ENCODE assay signal across 8 cellular contexts in genomic region chr15:41774873-41775417, GRCh38. TPM values are rescaled to one million over a fixed set of nuclear protein-coding genes. Genes with fewer than 3 reads are reported as not detected.
DNase-seq lines count a peak whose midpoint lies in the region; ATAC-seq and TF ChIP-seq lines count a peak whose summit lies in the region.

No MANE protein-coding gene starts in this region.

- TF ChIP-seq POLR2A in breast epithelium (IDR thresholded peaks at IDR 0.05), result no peak
- no peak for TF ChIP-seq POLR2A in upper lobe of left lung (IDR thresholded peaks at IDR 0.05)

- no peaks in the 10 kb centered on the region for H3K9me3 Mint-ChIP-seq in CD8-positive, alpha-beta memory T cell
- H3K9me3 Mint-ChIP-seq in memory B cell, result no peaks in the 10 kb centered on the region

- H3K36me3 Mint-ChIP-seq in CD8-positive, alpha-beta memory T cell, result peaks cover 0 to 21% (median 8%) of the 10 kb centered on the region in 3 donors
- peaks cover 4% of the 10 kb centered on the region for H3K36me3 Mint-ChIP-seq in memory B cell

- peaks cover 51% of the 10 kb centered on the region for H3K4me1 ChIP-seq in CD8-positive, alpha-beta memory T cell (ENCODE audit: insufficient read depth, low read length)
- H3K4me1 ChIP-seq in Karpas-422 (ENCODE audit: low read length) (peaks cover 59% of the 10 kb centered on the region), breast epithelium (peaks cover 5 to 15% of the 10 kb centered on the region in 2 donors), upper lobe of left lung (peaks cover 30 to 50% (median 38%) of the 10 kb centered on the region in 4 donors)

- no peaks in the 10 kb centered on the region for H3K27me3 ChIP-seq in CD8-positive, alpha-beta memory T cell (ENCODE audit: insufficient read depth, low read length, poor library complexity, severe bottlenecking)
- H3K27me3 ChIP-seq in Karpas-422 (ENCODE audit: low read length) (no peaks in the 10 kb centered on the region), breast epithelium (no peaks in the 10 kb centered on the region), upper lobe of left lung (no peaks in the 10 kb centered on the region)

- peaks cover 53% of the 10 kb centered on the region for H3K79me2 ChIP-seq in Karpas-422 (ENCODE audit: low read length)

- POLR2A ChIA-PET in CD8-positive, alpha-beta memory T cell (lab: Charles Lee), result interaction anchor here (0.6 to 2.3 kb wide), 8 partner anchors 52 to 231 kb away, joined by 3 to 9 read pairs (median 6); partner anchors contain the start of genes EHD4, MGA and RPAP1

- intact Hi-C loops in breast epithelium (cut with DNase I; ENCODE audit: low total_unique reads), result loop anchor here (5.0 kb wide), 2 partner anchors 42 to 127 kb away; no protein-coding TSS in a partner anchor

- no peaks in the 10 kb centered on the region for H4K20me1 ChIP-seq in Karpas-422 (ENCODE audit: insufficient read depth, low read depth, low read length)

- 0 out of 2 replicates have a peak overlapping the region, but pooled peaks have one; percentile 28 for H2AFZ ChIP-seq in Karpas-422 (ENCODE audit: low read length)

- peak overlapping the region; percentile 68 for H3K27ac ChIP-seq in CD8-positive, alpha-beta memory T cell (ENCODE audit: low read depth, low read length)
- H3K27ac ChIP-seq in Karpas-422 (ENCODE audit: low read length), result peak overlapping the region; percentile 88
- H3K27ac ChIP-seq in breast epithelium, result peak overlapping the region; percentile 89 to 93
- peak overlapping the region; percentile 78 to 92 (median 88) for H3K27ac ChIP-seq in upper lobe of left lung

- WGBS in upper lobe of left lung, 2 donors, result 11 to 12% methylated on average over 16 to 19 of the region's 19 CpGs

- H3K9ac ChIP-seq in Karpas-422 (ENCODE audit: low read length), result peak overlapping the region; percentile 90

- H3K4me3 ChIP-seq in CD8-positive, alpha-beta memory T cell (ENCODE audit: low read length), result peak overlapping the region; percentile 89
- peak overlapping the region; percentile 81 for H3K4me3 ChIP-seq in Karpas-422 (ENCODE audit: low read length)
- peak overlapping the region; percentile 74 to 93 (median 88) for H3K4me3 ChIP-seq in breast epithelium
- peak overlapping the region; percentile 64 to 81 (median 73) for H3K4me3 ChIP-seq in upper lobe of left lung

- TF ChIP-seq CTCF in breast epithelium (IDR thresholded peaks at IDR 0.05), result no peak
- TF ChIP-seq CTCF in upper lobe of left lung (IDR thresholded peaks at IDR 0.05), result no peak

- TF ChIP-seq EP300 in upper lobe of left lung (IDR thresholded peaks at IDR 0.05), result no peak

- H3K27ac Mint-ChIP-seq in CD8-positive, alpha-beta memory T cell, result peak overlapping the region; percentile 79 to 98 (median 94)
- H3K27ac Mint-ChIP-seq in memory B cell, result peak overlapping the region; percentile 73

- H3K36me3 ChIP-seq in CD8-positive, alpha-beta memory T cell (ENCODE audit: insufficient read depth, low read length), result no peaks in the 10 kb centered on the region
- H3K36me3 ChIP-seq in Karpas-422 (ENCODE audit: insufficient read depth, low read length) (0 out of 2 replicates have a peak, but pooled peaks cover 4% of the 10 kb centered on the region), breast epithelium (no peaks in the 10 kb centered on the region), upper lobe of left lung (no peaks in the 10 kb centered on the region)

- peaks cover 57 to 70% (median 70%) of the 10 kb centered on the region in 3 donors for H3K4me1 Mint-ChIP-seq in CD8-positive, alpha-beta memory T cell
- peaks cover 41% of the 10 kb centered on the region for H3K4me1 Mint-ChIP-seq in memory B cell

- peak in 1 of 5 donors; percentile 2 for DNase-seq in CD8-positive, alpha-beta memory T cell
- no peak for DNase-seq in Karpas-422
- DNase-seq in breast epithelium (ENCODE audit: low spot score in 2 of 2), result no peak
- no peak for DNase-seq in memory B cell (ENCODE audit: low spot score in 2 of 2)
- DNase-seq in upper lobe of left lung, result no peak
- no peak for DNase-seq in putamen (ENCODE audit: low spot score)

- no peaks in the 10 kb centered on the region for H3K9me3 ChIP-seq in CD8-positive, alpha-beta memory T cell (ENCODE audit: low read length)
- H3K9me3 ChIP-seq in Karpas-422 (ENCODE audit: low read length), result no peaks in the 10 kb centered on the region
- H3K9me3 ChIP-seq in breast epithelium, result no peaks in the 10 kb centered on the region
- H3K9me3 ChIP-seq in upper lobe of left lung, result no peaks in the 10 kb centered on the region

- peak overlapping the region; percentile 91 to 98 (median 95) for H3K4me3 Mint-ChIP-seq in CD8-positive, alpha-beta memory T cell
- H3K4me3 Mint-ChIP-seq in memory B cell, result peak overlapping the region; percentile 95

- CTCF ChIA-PET in CD8-positive, alpha-beta memory T cell (lab: Charles Lee), result interaction anchor here (1.0 to 9.3 kb wide), 30 partner anchors 8 to 360 kb away, joined by 3 to 167 read pairs (median 6); partner anchors contain the start of genes EHD4, JMJD7, MGA and RPAP1

- H3K9me2 ChIP-seq in Karpas-422 (replicated peaks; ENCODE audit: insufficient read depth, low read length), result no peaks in the 10 kb centered on the region

- ATAC-seq in memory B cell (ENCODE audit: low read depth) (no peak), upper lobe of left lung (ENCODE audit: low FRiP score in 2 of 2) (peak; percentile 16 to 51), HG03521 (IDR thresholded peaks at IDR 0.05; ENCODE audit: unreplicated experiment) (no peak), HG02970 (IDR thresholded peaks at IDR 0.05; ENCODE audit: low FRiP score, unreplicated experiment) (no peak)

- no peaks in the 10 kb centered on the region for H3K27me3 Mint-ChIP-seq in CD8-positive, alpha-beta memory T cell
- H3K27me3 Mint-ChIP-seq in memory B cell, result no peaks in the 10 kb centered on the region

- H3K4me2 ChIP-seq in Karpas-422 (ENCODE audit: low read depth, low read length, poor library complexity, severe bottlenecking), result peak overlapping the region; percentile 96

RNA-seq across cellular contexts. Expression of gene MAPKBP1, which starts 0.7 kb away (rescaled TPM):
- 10 to 100 TPM; 16.0 to 17.8 TPM for total RNA-seq in CD8-positive, alpha-beta memory T cell
- polyA plus RNA-seq in CD8-positive, alpha-beta memory T cell, result 4.8 TPM
- total RNA-seq in Karpas-422 (2014; rRNA removed; shearing (Covaris generic); ENCODE audit: low replicate concordance), result 17.8 and 29.8 TPM in 2 replicates
- total RNA-seq in breast epithelium (10 to 100 TPM; 11.5 to 29.3 (median 24.3) TPM), upper lobe of left lung (10 to 100 TPM; 12.8 to 83.8 (median 26.8) TPM)

RNA-seq across cellular contexts. Expression of gene JMJD7, which starts 52.9 kb away (rescaled TPM):
- total RNA-seq in CD8-positive, alpha-beta memory T cell, result 10 to 100 TPM; 14.4 to 15.0 TPM
- polyA plus RNA-seq in CD8-positive, alpha-beta memory T cell, result 25.5 TPM
- 2.8 and 9.2 TPM in 2 replicates for total RNA-seq in Karpas-422 (2014; rRNA removed; shearing (Covaris generic); ENCODE audit: low replicate concordance)
- 10 to 100 TPM in 1 of 3 donors, 1 to 10 TPM in 2; 7.8 to 20.8 (median 8.8) TPM for total RNA-seq in breast epithelium
- total RNA-seq in upper lobe of left lung, result 10 to 100 TPM; 14.4 to 41.5 (median 31.2) TPM

Comparison
In these comparisons a context has a peak if more than half of its experiments do, and no peak if none do; other contexts are left out.
1. ATAC-seq: peak in upper lobe of left lung (2 of 2); none in memory B cell (single experiment), HG03521 (single experiment) and HG02970 (single experiment).
2. Peak in every context shown above with its lines, with median percentiles within 50 percentile points of each other: H3K27ac ChIP-seq and H3K4me3 ChIP-seq.